In genomic region chr2:56705713-56706112, GRCh38 we compare ENCODE assay signal across 19 cellular contexts.
"Had no signal": no experiment of that assay in that cellular context is flagged by ENCODE, and none has a peak within 500 bp of the region (broad histone marks: within the 10 kb centered on the region; RNA-seq: fewer than 3 reads in every experiment).

No MANE protein-coding gene starts in this region.

- FAIRE-seq: endothelial cell of umbilical vein, small intestine had no signal

- H3K4me1 ChIP-seq: right atrium auricular region, sigmoid colon, stomach had no signal

- H3K9me3 ChIP-seq: right atrium auricular region, sigmoid colon, stomach had no signal

- ATAC-seq: naive thymus-derived CD8-positive, alpha-beta T cell had no signal

- H2AFZ ChIP-seq: hepatocyte had no signal

- H3K27ac ChIP-seq: coronary artery, hepatocyte, right atrium auricular region, sigmoid colon, stomach had no signal

- H3K27me3 ChIP-seq: hepatocyte, right atrium auricular region, sigmoid colon, stomach had no signal

- H3K36me3 ChIP-seq: right atrium auricular region, sigmoid colon, stomach had no signal

- DNase-seq: effector CD4-positive, alpha-beta T cell; endodermal cell; erythroblast; foreskin melanocyte; head of caudate nucleus; kidney glomerular epithelial cell; naive thymus-derived CD8-positive, alpha-beta T cell; posterior cingulate gyrus; sigmoid colon; small intestine; stimulated activated CD4-positive, alpha-beta T cell treated with anti-CD3 and anti-CD28 coated beads, Interleukin-12 subunit alpha, Interleukin-12 subunit beta, amount 100 ng/mL, for 4 hours; stimulated activated naive CD4-positive, alpha-beta T cell; stomach; substantia nigra; trophoblast cell had no signal

- H3K4me3 ChIP-seq: coronary artery, hepatocyte, right atrium auricular region, sigmoid colon, stomach had no signal

- H3K4me2 ChIP-seq: hepatocyte had no signal

- H3K79me2 ChIP-seq: hepatocyte had no signal
